In the genomic region with DNA sequence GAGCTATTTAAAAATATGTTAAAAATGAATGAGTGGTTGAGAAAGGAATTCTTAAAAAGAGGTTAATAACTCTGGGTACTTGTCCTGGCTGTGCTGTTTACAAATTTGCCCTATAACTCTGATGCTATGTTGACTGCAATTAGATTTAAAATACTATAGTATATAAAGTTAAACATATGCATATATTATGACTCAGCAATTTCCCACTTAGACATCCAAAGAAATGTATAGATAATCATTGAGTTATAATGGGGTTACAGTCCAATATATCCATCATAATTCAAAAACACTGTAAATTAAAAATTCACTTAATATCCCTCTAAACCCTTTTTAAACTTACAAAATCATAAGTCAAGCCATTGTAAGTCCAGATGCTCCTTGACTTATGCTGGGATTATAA, we compare ENCODE assay signal across 7 cellular contexts.
"Had no signal": no experiment of that assay in that cellular context is flagged by ENCODE, and none has a peak within 500 bp of the region (broad histone marks: within the 10 kb centered on the region; RNA-seq: fewer than 3 reads in every experiment).

No MANE protein-coding gene starts in this region.

- H3K36me3 ChIP-seq: HAP-1 had no signal

- H3K4me3 ChIP-seq: GM23338, HAP-1 had no signal

- ATAC-seq: GM23338, HCT116 had no signal

- H3K9me3 ChIP-seq: HAP-1 had no signal

- H3K4me2 ChIP-seq: GM23338 had no signal

- H3K4me1 ChIP-seq: HAP-1 had no signal

- DNase-seq: H7, HFFc6, KG1 had no signal

- H3K27ac ChIP-seq: HL-60 had no signal
